ENCODE assay signal across 16 cellular contexts in the genomic region with DNA sequence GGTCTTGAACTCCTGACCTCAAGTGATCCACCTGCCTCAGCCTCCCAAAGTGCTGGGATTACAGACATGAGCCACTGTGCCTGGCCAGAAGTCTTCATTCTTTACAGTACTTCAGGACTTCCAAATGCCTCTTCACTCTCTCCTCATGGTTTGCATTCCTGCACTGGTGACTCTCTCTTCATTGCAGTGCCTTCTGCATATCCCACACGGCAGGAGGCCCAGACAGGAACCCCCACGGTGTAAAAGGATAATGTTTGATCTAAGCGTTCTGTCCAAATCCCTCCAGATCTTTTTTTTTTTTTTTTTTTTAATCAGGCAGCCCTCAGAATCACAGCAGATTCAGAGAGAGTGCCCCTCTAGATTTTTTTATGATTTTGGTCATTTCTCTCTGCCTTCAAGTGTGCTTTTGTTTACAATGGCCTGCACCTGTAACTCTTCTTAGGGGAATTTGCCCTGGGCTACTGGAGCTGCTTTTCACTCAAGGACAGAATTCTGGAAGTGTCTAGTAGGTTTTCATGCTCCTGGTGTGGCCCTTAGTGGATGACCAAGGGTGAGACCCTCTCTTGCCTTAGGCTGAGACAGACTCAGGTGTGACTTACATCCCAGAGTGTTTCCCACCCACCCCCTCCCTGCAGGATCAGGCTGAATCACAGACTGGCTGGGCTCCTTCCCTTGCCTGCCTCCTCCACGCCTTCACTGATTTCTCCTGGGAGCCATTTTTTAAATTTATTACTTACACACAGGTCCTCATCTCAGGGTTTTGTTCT. TPM values are rescaled to one million over a fixed set of nuclear protein-coding genes. Genes with fewer than 3 reads are reported as not detected.
DNase-seq lines count a peak whose midpoint lies in the region; FAIRE-seq and TF ChIP-seq lines count a peak whose summit lies in the region.
"Had no signal": no experiment of that assay in that cellular context is flagged by ENCODE, and none has a peak within 500 bp of the region (broad histone marks: within the 10 kb centered on the region; RNA-seq: fewer than 3 reads in every experiment).

No MANE protein-coding gene starts in this region.

- no peaks in the 10 kb centered on the region for H3K9me3 Mint-ChIP-seq in osteocyte (ENCODE audit: unreplicated experiment)
- H3K9me3 Mint-ChIP-seq: stimulated activated naive B cell treated with anti-CD40 and anti-IgM and Interleukin-4, amounts not matched to agents 10 μg/mL and 1 μg/mL and 100 μg/mL, for 72 hours had no signal

- H3K36me3 Mint-ChIP-seq in osteocyte (ENCODE audit: unreplicated experiment): no peaks in the 10 kb centered on the region
- H3K36me3 Mint-ChIP-seq: stimulated activated naive B cell treated with anti-CD40 and anti-IgM and Interleukin-4, amounts not matched to agents 10 μg/mL and 1 μg/mL and 100 μg/mL, for 72 hours had no signal

- FAIRE-seq in HTR-8/SVneo (lab: Jason Lieb, UNC): peak; percentile 23
- FAIRE-seq: K562 had no signal

- no peaks in the 10 kb centered on the region for H3K27me3 Mint-ChIP-seq in osteocyte (ENCODE audit: unreplicated experiment)
- H3K27me3 Mint-ChIP-seq: activated CD4-positive, alpha-beta T cell treated with anti-CD3 and anti-CD28 coated beads for 36 hours; stimulated activated naive B cell treated with anti-CD40 and anti-IgM and Interleukin-4, amounts not matched to agents 10 μg/mL and 1 μg/mL and 100 μg/mL, for 72 hours had no signal

- TF ChIP-seq CTCF in osteocyte (IDR thresholded peaks at IDR 0.05): no peak

- peaks cover 15% of the 10 kb centered on the region for H3K4me1 Mint-ChIP-seq in osteocyte (ENCODE audit: unreplicated experiment)
- H3K4me1 Mint-ChIP-seq: activated CD4-positive, alpha-beta T cell treated with anti-CD3 and anti-CD28 coated beads for 36 hours; stimulated activated naive B cell treated with anti-CD40 and anti-IgM and Interleukin-4, amounts not matched to agents 10 μg/mL and 1 μg/mL and 100 μg/mL, for 72 hours had no signal

- DNase-seq in AG08395 (ENCODE audit: low spot score) (peak; percentile 58), HTR-8/SVneo (ENCODE audit: insufficient read length, low spot score) (no peak), amniotic epithelial cell (ENCODE audit: low read depth) (peak; percentile 37), iPS-NIHi7 (ENCODE audit: extremely low spot score) (peak; percentile 66), NCI-H774 (lab: John Stamatoyannopoulos, UW) (no peak), osteocyte (ENCODE audit: extremely low spot score, unreplicated experiment) (no peak), UCSD-AML1 (lab: John Stamatoyannopoulos, UW; ENCODE audit: unreplicated experiment) (no peak), NCI-H1436 (lab: John Stamatoyannopoulos, UW) (no peak)
- DNase-seq: activated CD4-positive, alpha-beta T cell treated with anti-CD3 and anti-CD28 coated beads for 36 hours; anterior cingulate cortex; BE2C; midbrain; NCI-H2081; stimulated activated CD4-positive, alpha-beta T cell treated with anti-CD3 and anti-CD28 coated beads, Interleukin-2, amount 100 ng/mL, for 48 hours; stimulated activated naive B cell treated with anti-CD40 and anti-IgM and Interleukin-4, amounts not matched to agents 10 μg/mL and 1 μg/mL and 100 μg/mL, for 72 hours had no signal

- no peak overlapping the region for H3K27ac Mint-ChIP-seq in osteocyte (ENCODE audit: unreplicated experiment)
- H3K27ac Mint-ChIP-seq: activated CD4-positive, alpha-beta T cell treated with anti-CD3 and anti-CD28 coated beads for 36 hours; stimulated activated naive B cell treated with anti-CD40 and anti-IgM and Interleukin-4, amounts not matched to agents 10 μg/mL and 1 μg/mL and 100 μg/mL, for 72 hours had no signal

- H3K4me3 Mint-ChIP-seq in osteocyte (ENCODE audit: unreplicated experiment): no peak overlapping the region
- H3K4me3 Mint-ChIP-seq: activated CD4-positive, alpha-beta T cell treated with anti-CD3 and anti-CD28 coated beads for 36 hours; stimulated activated naive B cell treated with anti-CD40 and anti-IgM and Interleukin-4, amounts not matched to agents 10 μg/mL and 1 μg/mL and 100 μg/mL, for 72 hours had no signal

RNA-seq across cellular contexts. Expression of gene NF1, which starts 19.8 kb away (rescaled TPM):
- total RNA-seq in osteocyte: 66.7 and 70.4 TPM in 2 replicates

Comparison
In these comparisons a context has a peak if more than half of its experiments do, and no peak if none do; other contexts are left out.
1. DNase-seq: peak in AG08395 (single experiment), amniotic epithelial cell (single experiment) and iPS-NIHi7 (single experiment); none in HTR-8/SVneo (single experiment), NCI-H774 (single experiment), osteocyte (single experiment), UCSD-AML1 (single experiment) and NCI-H1436 (single experiment).